9 cellular contexts compared by ENCODE assay signal in genomic region chr12:66352197-66352596, GRCh38. TPM values are rescaled to one million over a fixed set of nuclear protein-coding genes. Genes with fewer than 3 reads are reported as not detected.
DNase-seq lines count a peak whose midpoint lies in the region; ATAC-seq and TF ChIP-seq lines count a peak whose summit lies in the region.
"Had no signal": no experiment of that assay in that cellular context is flagged by ENCODE, and none has a peak within 500 bp of the region (broad histone marks: within the 10 kb centered on the region; RNA-seq: fewer than 3 reads in every experiment).

No MANE protein-coding gene starts in this region.

- H3K27ac ChIP-seq in body of pancreas: no peak overlapping the region

- ATAC-seq in body of pancreas (no peak), left lobe of liver (no peak)
- ATAC-seq: CD8-positive, alpha-beta T cell had no signal

- no peak for TF ChIP-seq POLR2A in body of pancreas (IDR thresholded peaks at IDR 0.05)

- no peaks in the 10 kb centered on the region for H3K36me3 ChIP-seq in body of pancreas (replicated peaks in 1 of 2; ENCODE audit: insufficient read depth in 1 of 2, low read depth in 2 of 2)

- peak in 4 of 7 experiments; percentile 18 to 34 (median 29) for TF ChIP-seq CTCF in body of pancreas (IDR thresholded peaks at IDR 0.05)

- no peaks in the 10 kb centered on the region for H3K4me1 ChIP-seq in body of pancreas

- 82 to 96% methylated on average over 9 of the region's 9 CpGs for WGBS in body of pancreas, 2 donors

- no peaks in the 10 kb centered on the region for H3K9me3 ChIP-seq in body of pancreas

- H3K4me3 ChIP-seq in body of pancreas: no peak overlapping the region

- H3K27me3 ChIP-seq in body of pancreas: no peaks in the 10 kb centered on the region

- intact Hi-C loops in body of pancreas (cut with DNase I): no loop called here

- peak; percentile 3 to 53 for DNase-seq in NCI-H446 (lab: John Stamatoyannopoulos, UW)
- DNase-seq in NCI-H446 treated with DMSO at 0.1 percent for 48 hours (lab: John Stamatoyannopoulos, UW): no peak
- peak; percentile 5 for DNase-seq in LHCN-M2 (ENCODE audit: low read depth)
- peak in 2 of 4 donors; percentile 14 to 34 for DNase-seq in body of pancreas
- peak; percentile 22 for DNase-seq in midbrain (lab: John Stamatoyannopoulos, UW)
- DNase-seq in left lobe of liver (ENCODE audit: low spot score): no peak
- DNase-seq in retina: no peak
- no peak for DNase-seq in effector CD4-positive, alpha-beta T cell

RNA-seq across cellular contexts. Expression of gene HELB, which starts 49.9 kb away (rescaled TPM):
- total RNA-seq in LHCN-M2 (2014; rRNA removed) (1.7 and 2.0 TPM in 2 replicates), body of pancreas (1 to 10 TPM; 2.9 to 3.6 TPM), left lobe of liver (1.1 TPM)
- 0.40 TPM for polyA plus RNA-seq in LHCN-M2 (2012)

Comparison
In these comparisons a context has a peak if more than half of its experiments do, and no peak if none do; other contexts are left out.
1. DNase-seq: peak in NCI-H446 (2 of 2), LHCN-M2 (single experiment) and midbrain (single experiment); none in NCI-H446 treated with DMSO at 0.1 percent for 48 hours (single experiment), left lobe of liver (single experiment), retina (single experiment) and effector CD4-positive, alpha-beta T cell (single experiment).